ENCODE assay signal across 25 cellular contexts in genomic region chr4:122313001-122313400, GRCh38.
"Had no signal": no experiment of that assay in that cellular context is flagged by ENCODE, and none has a peak within 500 bp of the region (broad histone marks: within the 10 kb centered on the region; RNA-seq: fewer than 3 reads in every experiment).

No MANE protein-coding gene starts in this region.

- H3K9ac ChIP-seq: neural progenitor cell had no signal

- H3K36me3 ChIP-seq: neural progenitor cell, uterus had no signal

- H2AFZ ChIP-seq: hepatocyte, neural progenitor cell had no signal

- DNase-seq: dorsolateral prefrontal cortex; effector CD4-positive, alpha-beta T cell; foreskin keratinocyte; heart left ventricle; left cardiac atrium; left lung; mesenchymal stem cell; naive thymus-derived CD4-positive, alpha-beta T cell; posterior cingulate gyrus; psoas muscle; right cardiac atrium; sigmoid colon; spleen; stimulated activated CD4-positive, alpha-beta T cell treated with anti-CD3 and anti-CD28 coated beads, Interleukin-4, amount 100 ng/mL, for 4 hours; stimulated activated naive CD8-positive, alpha-beta T cell treated with anti-CD3 and anti-CD28 coated beads, Interleukin-15, Interleukin-2, amounts not matched to agents 100 U/mL and 50 U/mL, for 24 hours; substantia nigra; testis; tibial artery; upper lobe of left lung; uterus had no signal

- H3K27ac ChIP-seq: coronary artery, dorsolateral prefrontal cortex, foreskin keratinocyte, gastroesophageal sphincter, heart left ventricle, hepatocyte, left lung, neural progenitor cell, psoas muscle, sigmoid colon, skin epidermis, spleen, testis, tibial artery, upper lobe of left lung, uterus had no signal

- H3K27me3 ChIP-seq: dorsolateral prefrontal cortex, foreskin keratinocyte, gastroesophageal sphincter, heart left ventricle, hepatocyte, left lung, neural progenitor cell, sigmoid colon, spleen, testis, tibial artery, upper lobe of left lung, uterus had no signal

- H3K4me2 ChIP-seq: hepatocyte, neural progenitor cell had no signal

- H3K4me3 ChIP-seq: coronary artery, dorsolateral prefrontal cortex, gastroesophageal sphincter, heart left ventricle, hepatocyte, left lung, neural progenitor cell, psoas muscle, sigmoid colon, skin epidermis, spleen, testis, tibial artery, upper lobe of left lung, uterus had no signal

- H3K4me1 ChIP-seq: foreskin keratinocyte, gastroesophageal sphincter, left lung, neural progenitor cell, psoas muscle, sigmoid colon, testis, tibial artery, upper lobe of left lung, uterus had no signal

- H3K9me3 ChIP-seq: gastroesophageal sphincter, heart left ventricle, left lung, psoas muscle, sigmoid colon, spleen, testis, tibial artery, upper lobe of left lung, uterus had no signal

- H3K79me2 ChIP-seq: hepatocyte had no signal
